8 cellular contexts compared by ENCODE assay signal in the genomic region with DNA sequence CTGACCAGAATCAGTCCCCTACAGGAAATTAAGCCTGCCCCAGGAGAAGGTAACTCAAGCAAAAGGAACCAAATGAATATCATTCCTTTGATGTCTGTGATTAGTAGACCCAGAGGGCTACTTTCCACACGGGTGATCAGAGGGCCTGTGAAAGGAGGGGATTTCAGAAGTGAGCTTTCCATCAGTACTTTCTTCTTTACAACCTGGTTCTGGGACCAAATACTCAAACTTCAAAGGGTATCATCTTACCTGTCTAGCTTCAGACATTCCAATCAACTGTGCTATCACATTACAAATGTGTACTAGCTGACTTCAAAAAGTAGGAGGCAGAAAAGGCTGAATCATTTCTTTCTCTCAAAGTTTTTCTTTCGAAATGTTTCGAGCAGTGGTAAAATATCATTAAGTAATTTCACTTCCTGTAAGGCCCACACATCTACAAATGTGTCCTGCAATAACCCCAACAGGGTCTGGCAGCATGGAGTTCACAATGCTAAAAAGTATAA. TPM values are rescaled to one million over a fixed set of nuclear protein-coding genes. Genes with fewer than 3 reads are reported as not detected.
DNase-seq lines count a peak whose midpoint lies in the region; ATAC-seq, FAIRE-seq and TF ChIP-seq lines count a peak whose summit lies in the region.

No MANE protein-coding gene starts in this region.

- intact Hi-C loops in breast epithelium (cut with DNase I; ENCODE audit: low total_unique reads) (no loop called here), pancreas (cut with DNase I) (no loop called here), prostate gland (cut with DNase I) (no loop called here)

- peak overlapping the region; percentile 16 for H3K27ac ChIP-seq in KOPT-K1 (ENCODE audit: low read depth, low read length, poor library complexity, severe bottlenecking)
- peak overlapping the region; percentile 10 to 16 for H3K27ac ChIP-seq in breast epithelium
- no peak overlapping the region for H3K27ac ChIP-seq in pancreas
- no peak overlapping the region for H3K27ac ChIP-seq in prostate gland

- H3K27me3 ChIP-seq in breast epithelium, result peaks cover 0 to 29% of the 10 kb centered on the region in 2 donors
- no peaks in the 10 kb centered on the region for H3K27me3 ChIP-seq in pancreas
- H3K27me3 ChIP-seq in prostate gland (replicated peaks; ENCODE audit: insufficient read depth), result no peaks in the 10 kb centered on the region

- in situ Hi-C loops in ACHN (cut with HindIII; ENCODE audit: low pct_ligation_motif_present, low pct_unique_long_range_greater_than_20kb, low sequenced_read_pairs), result no loop called here

- no peak for FAIRE-seq in pancreas (lab: Jason Lieb, UNC)

- peaks cover 14% of the 10 kb centered on the region for H3K36me3 ChIP-seq in KOPT-K1 (ENCODE audit: insufficient read depth, low read length)
- no peaks in the 10 kb centered on the region for H3K36me3 ChIP-seq in breast epithelium
- no peaks in the 10 kb centered on the region for H3K36me3 ChIP-seq in pancreas
- H3K36me3 ChIP-seq in prostate gland, result no peaks in the 10 kb centered on the region

- H3K4me3 ChIP-seq in breast epithelium, result no peak overlapping the region
- no peak overlapping the region for H3K4me3 ChIP-seq in pancreas
- no peak overlapping the region for H3K4me3 ChIP-seq in prostate gland

- 63 to 68% methylated on average over 3 of the region's 3 CpGs for WGBS in pancreas, 2 donors
- 16% methylated on average over 3 of the region's 3 CpGs for WGBS in prostate gland

- H3K9me3 ChIP-seq in KOPT-K1 (ENCODE audit: insufficient read depth, low read length, poor library complexity, severe bottlenecking) (no peaks in the 10 kb centered on the region), breast epithelium (no peaks in the 10 kb centered on the region), pancreas (no peaks in the 10 kb centered on the region), prostate gland (no peaks in the 10 kb centered on the region)

- TF ChIP-seq CTCF in GM10266 (IDR thresholded peaks at IDR 0.05; ENCODE audit: control insufficient read depth, insufficient read depth, low read depth, missing control alignments) (no peak), breast epithelium (IDR thresholded peaks at IDR 0.05) (no peak), pancreas (IDR thresholded peaks at IDR 0.05) (no peak), prostate gland (IDR thresholded peaks at IDR 0.05) (no peak)

- ATAC-seq in GM21529 (IDR thresholded peaks at IDR 0.05; ENCODE audit: unreplicated experiment) (peak; percentile 71), pancreas (peak in 3 of 4 donors; percentile 17 to 57 (median 38)), HG02571 (IDR thresholded peaks at IDR 0.05; ENCODE audit: unreplicated experiment) (no peak)

- H3K4me1 ChIP-seq in breast epithelium, result no peaks in the 10 kb centered on the region
- no peaks in the 10 kb centered on the region for H3K4me1 ChIP-seq in pancreas
- no peaks in the 10 kb centered on the region for H3K4me1 ChIP-seq in prostate gland (replicated peaks)

- TF ChIP-seq POLR2A in breast epithelium (IDR thresholded peaks at IDR 0.05) (no peak), prostate gland (IDR thresholded peaks at IDR 0.05) (no peak)

- DNase-seq in GM10266 (ENCODE audit: extremely low spot score), result peak; percentile 14
- no peak for DNase-seq in breast epithelium (ENCODE audit: low spot score in 2 of 2)
- DNase-seq in pancreas, result no peak
- DNase-seq in prostate gland (ENCODE audit: low spot score), result no peak
- DNase-seq in ACHN, result no peak

RNA-seq across cellular contexts. Expression of gene ACSL4, which starts 23.9 kb away (rescaled TPM):
- total RNA-seq in breast epithelium (100 to 1,000 TPM in 1 of 3 donors, 10 to 100 TPM in 2; 77.3 to 101 (median 78.9) TPM), pancreas (10 to 100 TPM in 3 of 6 donors, 1 to 10 TPM in 3; 8.2 to 23.7 (median 11.3) TPM), prostate gland (100 to 1,000 TPM in 1 of 2 donors, 10 to 100 TPM in 1; 22.9 to 118 TPM)
- polyA plus RNA-seq in pancreas, result 1 to 10 TPM; 4.0 to 8.4 TPM

Comparison
In these comparisons a context has a peak if more than half of its experiments do, and no peak if none do; other contexts are left out.
1. H3K27ac ChIP-seq: peak in KOPT-K1 (single experiment) and breast epithelium (2 of 2); none in pancreas (0 of 4) and prostate gland (0 of 2).